In genomic region chr10:11701451-11702095, GRCh38 we compare ENCODE assay signal across 2 cellular contexts.
TF ChIP-seq lines count a peak whose summit lies in the region.

No MANE protein-coding gene starts in this region.

TF ChIP-seq in HepG2, 621 proteins besides CTCF, POLR2A, EP300 and RAD21 (continued from another document):
- TF ChIP-seq ZNF781 (CRISPR knock-in tag; IDR thresholded peaks at IDR 0.05; ENCODE audit: borderline replicate concordance, not compliant biosample characterization) (no peak), ZMYM3 (CRISPR knock-in tag; IDR thresholded peaks at IDR 0.05) (peak; percentile 45; the same call in 1 of the 2 replicates), ADNP (CRISPR knock-in tag; IDR thresholded peaks at IDR 0.05) (0 out of 2 replicates have a peak, but pooled peaks have one; percentile 23), NONO (IDR thresholded peaks at IDR 0.05) (no peak), NONO (CRISPR knock-in tag; conservative IDR thresholded peaks at IDR 0.05) (no peak)

TF ChIP-seq in liver, 16 proteins besides CTCF, POLR2A, EP300 and RAD21 (continued from another document):
- no peak for TF ChIP-seq ZBTB33 (IDR thresholded peaks at IDR 0.05)
